Comparison of ENCODE assay signal across 18 cellular contexts in the genomic region with DNA sequence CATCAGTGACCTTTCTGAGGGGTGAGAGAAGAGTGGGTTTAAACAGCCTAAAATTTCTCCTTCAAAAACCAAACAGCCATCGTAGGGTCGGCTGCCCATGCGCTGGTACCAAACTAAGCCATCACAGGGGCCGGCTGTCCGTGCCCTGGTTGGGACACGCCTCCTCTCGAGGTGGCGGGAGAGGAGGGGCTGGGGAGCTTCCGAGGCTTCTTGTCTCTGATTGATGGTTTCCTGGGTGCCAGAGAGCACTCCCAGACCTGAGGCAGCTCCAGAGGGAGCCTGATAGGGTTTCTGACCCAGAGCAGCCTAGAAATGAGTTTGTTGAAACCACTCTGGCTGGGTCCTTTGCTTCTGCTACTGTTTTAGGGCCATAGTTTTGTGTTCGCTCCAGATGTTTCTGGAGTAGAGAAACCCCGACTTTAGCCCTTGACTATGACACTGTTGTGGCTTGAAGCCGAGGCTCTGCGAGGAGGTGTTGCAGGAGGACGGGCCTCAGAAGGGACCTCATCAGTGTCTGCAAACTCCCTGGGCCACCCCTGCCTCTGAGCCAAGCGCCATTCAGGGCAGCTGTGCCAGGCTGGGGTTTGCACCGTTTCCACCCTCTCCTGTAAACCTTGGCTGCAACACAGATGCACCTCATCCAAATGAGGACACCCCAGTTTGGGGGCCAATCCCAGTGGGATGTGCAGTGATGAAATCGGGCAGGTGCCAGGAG. TPM values are rescaled to one million over a fixed set of nuclear protein-coding genes. Genes with fewer than 3 reads are reported as not detected.
DNase-seq lines count a peak whose midpoint lies in the region; ATAC-seq, FAIRE-seq and TF ChIP-seq lines count a peak whose summit lies in the region.
"Had no signal": no experiment of that assay in that cellular context is flagged by ENCODE, and none has a peak within 500 bp of the region (broad histone marks: within the 10 kb centered on the region; RNA-seq: fewer than 3 reads in every experiment).

No MANE protein-coding gene starts in this region.

- no peaks in the 10 kb centered on the region for H3K27me3 Mint-ChIP-seq in T-helper 1 cell treated with Interleukin-12 subunit alpha and Interleukin-12 subunit beta and Interleukin-4 antibody, amounts not matched to agents 30 μg/mL and 1 μg/mL, for 36 hours (ENCODE audit: low read depth)
- no peaks in the 10 kb centered on the region for H3K27me3 Mint-ChIP-seq in central memory CD8-positive, alpha-beta T cell
- H3K27me3 Mint-ChIP-seq in natural killer cell (ENCODE audit: low read depth in 2 of 2): no peaks in the 10 kb centered on the region
- H3K27me3 Mint-ChIP-seq: B cell had no signal

- H3K4me1 ChIP-seq in spleen: peaks cover 24 to 89% (median 46%) of the 10 kb centered on the region in 6 donors

- H3K36me3 Mint-ChIP-seq in T-helper 1 cell treated with Interleukin-12 subunit alpha and Interleukin-12 subunit beta and Interleukin-4 antibody, amounts not matched to agents 30 μg/mL and 1 μg/mL, for 36 hours (ENCODE audit: low read depth): peaks cover 34% of the 10 kb centered on the region
- peaks cover 96% of the 10 kb centered on the region for H3K36me3 Mint-ChIP-seq in central memory CD8-positive, alpha-beta T cell (ENCODE audit: insufficient read depth)
- peaks cover 7% of the 10 kb centered on the region for H3K36me3 Mint-ChIP-seq in natural killer cell

- ATAC-seq in central memory CD8-positive, alpha-beta T cell (replicated peaks; ENCODE audit: extremely low read depth, poor library complexity, severe bottlenecking): no peak
- peak; percentile 40 to 64 (median 49) for ATAC-seq in natural killer cell
- ATAC-seq: heart right ventricle, left ventricle myocardium superior had no signal

- H3K36me3 ChIP-seq in spleen: peaks cover 6 to 100% (median 89%) of the 10 kb centered on the region in 6 donors

- DNase-seq in T-helper 1 cell (no peak), GM12892 (ENCODE audit: insufficient read length) (no peak), natural killer cell (no peak), AG08395 (ENCODE audit: low spot score) (no peak), spleen (no peak), cerebellar cortex (ENCODE audit: low spot score) (no peak)
- no peak for DNase-seq in central memory CD8-positive, alpha-beta T cell (ENCODE audit: low spot score in 2 of 2)
- DNase-seq: H9, heart right ventricle, left ventricle myocardium superior, NCI-H1417, NCI-H69, Right ventricle myocardium superior, stomach, SW 1271 had no signal

- 83 to 86% (median 85%) methylated on average over 15 to 17 of the region's 17 CpGs for WGBS in spleen, 5 donors

- H3K9me3 ChIP-seq in spleen: no peaks in the 10 kb centered on the region
- H3K9me3 ChIP-seq: heart right ventricle, stomach had no signal

- H3K27me3 ChIP-seq in spleen (replicated peaks in 1 of 7): no peaks in the 10 kb centered on the region
- H3K27me3 ChIP-seq: heart right ventricle, stomach had no signal

- peaks cover 24% of the 10 kb centered on the region for H3K4me1 Mint-ChIP-seq in T-helper 1 cell treated with Interleukin-12 subunit alpha and Interleukin-12 subunit beta and Interleukin-4 antibody, amounts not matched to agents 30 μg/mL and 1 μg/mL, for 36 hours (ENCODE audit: low read depth)
- H3K4me1 Mint-ChIP-seq in central memory CD8-positive, alpha-beta T cell: peaks cover 51% of the 10 kb centered on the region
- peaks cover 44 to 58% of the 10 kb centered on the region in 2 donors for H3K4me1 Mint-ChIP-seq in natural killer cell

- H3K27ac Mint-ChIP-seq in T-helper 1 cell treated with Interleukin-12 subunit alpha and Interleukin-12 subunit beta and Interleukin-4 antibody, amounts not matched to agents 30 μg/mL and 1 μg/mL, for 36 hours: no peak overlapping the region
- H3K27ac Mint-ChIP-seq in central memory CD8-positive, alpha-beta T cell (ENCODE audit: low read depth): peak overlapping the region; percentile 25
- H3K27ac Mint-ChIP-seq in natural killer cell: peak overlapping the region; percentile 85 to 97
- H3K27ac Mint-ChIP-seq: B cell had no signal

- H3K9me3 Mint-ChIP-seq in T-helper 1 cell treated with Interleukin-12 subunit alpha and Interleukin-12 subunit beta and Interleukin-4 antibody, amounts not matched to agents 30 μg/mL and 1 μg/mL, for 36 hours: no peaks in the 10 kb centered on the region
- no peaks in the 10 kb centered on the region for H3K9me3 Mint-ChIP-seq in central memory CD8-positive, alpha-beta T cell
- no peaks in the 10 kb centered on the region for H3K9me3 Mint-ChIP-seq in natural killer cell
- H3K9me3 Mint-ChIP-seq: H9 had no signal

- intact Hi-C loops in natural killer cell (cut with micrococcal nuclease) (loop anchor here (1.0 kb wide), 1 partner anchor 10 kb away; no protein-coding TSS in a partner anchor), spleen (cut with DNase I; ENCODE audit: low total_unique reads) (no loop called here)

- no peak for TF ChIP-seq CTCF in natural killer cell (IDR thresholded peaks at IDR 0.05)
- no peak for TF ChIP-seq CTCF in spleen (IDR thresholded peaks at IDR 0.05 in 8 of 11, conservative IDR thresholded peaks at IDR 0.05 in 3 of 11)

- H3K4me3 Mint-ChIP-seq in T-helper 1 cell treated with Interleukin-12 subunit alpha and Interleukin-12 subunit beta and Interleukin-4 antibody, amounts not matched to agents 30 μg/mL and 1 μg/mL, for 36 hours: peak overlapping the region; percentile 25
- H3K4me3 Mint-ChIP-seq in central memory CD8-positive, alpha-beta T cell: peak overlapping the region; percentile 68
- H3K4me3 Mint-ChIP-seq in natural killer cell: peak overlapping the region; percentile 73
- H3K4me3 Mint-ChIP-seq: B cell, H9 had no signal

- FAIRE-seq in GM12892 (lab: Jason Lieb, UNC): no peak
- FAIRE-seq: astrocyte had no signal

- TF ChIP-seq POLR2A in GM12892 (IDR thresholded peaks at IDR 0.05; ENCODE audit: low read depth, low read length) (peak; percentile 41; the same call in 1 of the 2 replicates), spleen (IDR thresholded peaks at IDR 0.05) (no peak)

- no peak overlapping the region for H3K4me3 ChIP-seq in spleen
- H3K4me3 ChIP-seq: heart right ventricle, stomach had no signal

- H3K27ac ChIP-seq in spleen: peak overlapping the region in 1 of 8 donors; percentile 15
- H3K27ac ChIP-seq: heart right ventricle, stomach had no signal

RNA-seq across cellular contexts. Expression of a gene that starts 6.2 kb away (rescaled TPM):
- 12.2 TPM for polyA plus RNA-seq in GM12892 (2012; ENCODE audit: missing spikeins)
- total RNA-seq in natural killer cell (100 to 1,000 TPM; 146 to 206 (median 186) TPM), spleen (10 to 100 TPM; 59.0 to 83.7 (median 65.3) TPM)
- 10 to 100 TPM; 28.9 to 63.6 (median 42.9) TPM for polyA plus RNA-seq in spleen

RNA-seq across cellular contexts. Expression of a gene that starts 6.9 kb away (rescaled TPM):
- 2.7 TPM for polyA plus RNA-seq in GM12892 (2012; ENCODE audit: missing spikeins)
- total RNA-seq in natural killer cell (10 to 100 TPM; 31.7 to 43.0 (median 35.4) TPM), spleen (10 to 100 TPM in 6 of 7 donors, 1 to 10 TPM in 1; 6.0 to 28.8 (median 19.2) TPM)
- polyA plus RNA-seq in spleen: 10 to 100 TPM in 2 of 3 donors, 1 to 10 TPM in 1; 7.4 to 37.2 (median 34.5) TPM

RNA-seq across cellular contexts. Expression of a gene that starts 26.1 kb away (rescaled TPM):
- 1.1 TPM for polyA plus RNA-seq in GM12892 (2012; ENCODE audit: missing spikeins)
- total RNA-seq in natural killer cell (10 to 100 TPM; 23.1 to 37.9 (median 24.0) TPM), spleen (10 to 100 TPM in 6 of 7 donors, 1 to 10 TPM in 1; 6.8 to 16.9 (median 10.5) TPM)
- 1 to 10 TPM; 4.6 to 6.3 (median 5.7) TPM for polyA plus RNA-seq in spleen

RNA-seq across cellular contexts. Expression of a gene that starts 41.1 kb away (rescaled TPM):
- 40.0 TPM for polyA plus RNA-seq in GM12892 (2012; ENCODE audit: missing spikeins)
- total RNA-seq in natural killer cell: 100 to 1,000 TPM; 102 to 123 (median 114) TPM
- total RNA-seq in spleen: 100 to 1,000 TPM in 2 of 7 donors, 10 to 100 TPM in 5; 47.6 to 114 (median 76.3) TPM
- 100 to 1,000 TPM in 2 of 3 donors, 10 to 100 TPM in 1; 74.4 to 201 (median 134) TPM for polyA plus RNA-seq in spleen
